In genomic region chr18:56593906-56594305, GRCh38 we compare ENCODE assay signal across 24 cellular contexts. TPM values are rescaled to one million over a fixed set of nuclear protein-coding genes. Genes with fewer than 3 reads are reported as not detected.
A peak's percentile ranks its signal among the peaks of the same experiment; 100 is the strongest.
DNase-seq lines count a peak whose midpoint lies in the region; ATAC-seq and TF ChIP-seq lines count a peak whose summit lies in the region.
"Had no signal": no experiment of that assay in that cellular context is flagged by ENCODE, and none has a peak within 500 bp of the region (broad histone marks: within the 10 kb centered on the region; RNA-seq: fewer than 3 reads in every experiment).

No MANE protein-coding gene starts in this region.

- H3K9me3 ChIP-seq in WERI-Rb-1 (ENCODE audit: severe bottlenecking), result no peaks in the 10 kb centered on the region
- H3K9me3 ChIP-seq: A549, BE2C, SJSA1 had no signal

- H3K27me3 ChIP-seq in foreskin keratinocyte (no peaks in the 10 kb centered on the region), WERI-Rb-1 (ENCODE audit: insufficient read depth, low read depth, severe bottlenecking) (no peaks in the 10 kb centered on the region)
- H3K27me3 ChIP-seq: BE2C, heart right ventricle, SJSA1 had no signal

- no peak overlapping the region for H3K27ac ChIP-seq in foreskin keratinocyte
- H3K27ac ChIP-seq in WERI-Rb-1, result no peak overlapping the region
- H3K27ac ChIP-seq: A549, heart right ventricle, SJSA1 had no signal

- TF ChIP-seq CTCF in AG10803 (conservative IDR thresholded peaks at IDR 0.05; ENCODE audit: low read length), result no peak
- TF ChIP-seq CTCF in astrocyte of the spinal cord (IDR thresholded peaks at IDR 0.05; ENCODE audit: low read depth, low read length), result no peak
- TF ChIP-seq CTCF in foreskin keratinocyte (conservative IDR thresholded peaks at IDR 0.05), result no peak
- TF ChIP-seq CTCF in GM13976 (IDR thresholded peaks at IDR 0.05; ENCODE audit: borderline replicate concordance, control extremely low read depth, extremely low read depth, insufficient read depth, missing control alignments), result no peak
- no peak for TF ChIP-seq CTCF in WERI-Rb-1 (IDR thresholded peaks at IDR 0.05; ENCODE audit: low read depth, low read length)

- H3K4me3 ChIP-seq in AG10803 (ENCODE audit: low read length) (no peak overlapping the region), astrocyte of the spinal cord (ENCODE audit: low read depth, low read length) (no peak overlapping the region), WERI-Rb-1 (ENCODE audit: low read depth, low read length) (no peak overlapping the region)
- H3K4me3 ChIP-seq: A549, heart right ventricle, SJSA1 had no signal

- ATAC-seq in foreskin keratinocyte (peak; percentile 76), GM19324 (IDR thresholded peaks at IDR 0.05; ENCODE audit: low FRiP score, unreplicated experiment) (no peak)
- ATAC-seq: A549; activated CD4-positive, CD25-positive, alpha-beta regulatory T cell treated with anti-CD3 and anti-CD28 coated beads, Interleukin-2, amount 50 U/mL, for 24 hours; activated CD8-positive, alpha-beta T cell treated with anti-CD3 and anti-CD28 coated beads for 36 hours; activated naive CD8-positive, alpha-beta T cell treated with anti-CD3 and anti-CD28 coated beads, Interleukin-2, amount 50 U/mL, for 24 hours; heart right ventricle; Panc1; T-cell had no signal

- in situ Hi-C loops in astrocyte of the spinal cord (cut with HindIII; ENCODE audit: low sequenced_read_pairs), result no loop called here
- in situ Hi-C loops in GM13976 (cut with MboI; ENCODE audit: low sequenced_read_pairs, unreplicated experiment), result no loop called here

- H3K4me1 ChIP-seq in foreskin keratinocyte, result no peaks in the 10 kb centered on the region
- H3K4me1 ChIP-seq: A549, BE2C, heart right ventricle, SJSA1 had no signal

- no peaks in the 10 kb centered on the region; the same call in 1 of the 2 replicates for H3K36me3 ChIP-seq in WERI-Rb-1
- H3K36me3 ChIP-seq: BE2C, heart right ventricle, SJSA1 had no signal

- DNase-seq in AG10803 (ENCODE audit: low read depth), result peak; percentile 26
- peak; percentile 81 for DNase-seq in HT1080 (ENCODE audit: low read depth)
- DNase-seq in astrocyte of the spinal cord (ENCODE audit: low read depth, low spot score), result peak; percentile 41
- DNase-seq in foreskin keratinocyte, result peak; percentile 52 to 72
- DNase-seq in DMS 273 (lab: John Stamatoyannopoulos, UW; ENCODE audit: unreplicated experiment), result no peak
- DNase-seq in GM13976 (ENCODE audit: low spot score), result no peak
- DNase-seq in WERI-Rb-1, result no peak
- DNase-seq: activated CD8-positive, alpha-beta T cell treated with anti-CD3 and anti-CD28 coated beads for 36 hours; activated gamma-delta T cell; activated naive CD8-positive, alpha-beta T cell treated with anti-CD3 and anti-CD28 coated beads, Interleukin-2, amount 50 U/mL, for 24 hours; BE2C; heart right ventricle; KBM-7; mesenchymal stem cell; naive B cell; NCI-H524 treated with DMSO at 0.1 percent for 48 hours; nucleus accumbens; T-cell; trophoblast cell had no signal

RNA-seq across cellular contexts. Expression of gene TXNL1, which starts 44.5 kb away (rescaled TPM):
- total RNA-seq in HT1080 (2014; rRNA removed; shearing (Covaris generic)), result 84.5 and 88.8 TPM in 2 replicates
- polyA plus RNA-seq in HT1080 (2015; cell fraction: cytosol; rRNA removed), result 109 and 116 TPM in 2 replicates
- 78.6 and 84.7 TPM in 2 replicates for polyA plus RNA-seq in HT1080 (2015; cell fraction: nucleus; rRNA removed)
- 58.5 and 58.8 TPM in 2 replicates for total RNA-seq in foreskin keratinocyte
- 66.3 and 69.6 TPM in 2 replicates for polyA plus RNA-seq in foreskin keratinocyte

RNA-seq across cellular contexts. Expression of gene WDR7, which starts 57.3 kb away (rescaled TPM):
- 11.4 and 11.8 TPM in 2 replicates for total RNA-seq in HT1080 (2014; rRNA removed; shearing (Covaris generic))
- polyA plus RNA-seq in HT1080 (2015; cell fraction: cytosol; rRNA removed), result 3.6 and 5.0 TPM in 2 replicates
- 10.4 and 11.4 TPM in 2 replicates for polyA plus RNA-seq in HT1080 (2015; cell fraction: nucleus; rRNA removed)
- 10.2 and 10.5 TPM in 2 replicates for total RNA-seq in foreskin keratinocyte
- polyA plus RNA-seq in foreskin keratinocyte, result 2.6 and 2.8 TPM in 2 replicates

Comparison
In these comparisons a context has a peak if more than half of its experiments do, and no peak if none do; other contexts are left out.
1. DNase-seq: peak in AG10803 (single experiment), HT1080 (single experiment), astrocyte of the spinal cord (single experiment) and foreskin keratinocyte (2 of 2); none in DMS 273 (single experiment), GM13976 (single experiment) and WERI-Rb-1 (single experiment).